Comparison of ENCODE assay signal across 8 cellular contexts in genomic region chr7:93055543-93056107, GRCh38.
DNase-seq lines count a peak whose midpoint lies in the region; ATAC-seq and TF ChIP-seq lines count a peak whose summit lies in the region.

No MANE protein-coding gene starts in this region.

- CTCF ChIA-PET in Calu3 (lab: Charles Lee) = no interaction called here

- peak overlapping the region; percentile 15; the same call in 1 of the 2 replicates for H3K4me2 ChIP-seq in OCI-LY3 (ENCODE audit: low read length)

- H3K27me3 ChIP-seq in OCI-LY3 (ENCODE audit: low read depth, low read length) = no peaks in the 10 kb centered on the region

- TF ChIP-seq CTCF in OCI-LY3 (IDR thresholded peaks at IDR 0.05; ENCODE audit: low read depth, low read length) = peak; percentile 79
- peak; percentile 71 for TF ChIP-seq CTCF in coronary artery (IDR thresholded peaks at IDR 0.05)
- peak; percentile 85 for TF ChIP-seq CTCF in mesothelial cell of epicardium (IDR thresholded peaks at IDR 0.05; ENCODE audit: unreplicated experiment)
- TF ChIP-seq CTCF in Calu3 (IDR thresholded peaks at IDR 0.05; ENCODE audit: unreplicated experiment) = no peak

- DNase-seq in AML-193 (lab: John Stamatoyannopoulos, UW) (peak; percentile 49), coronary artery (ENCODE audit: low spot score) (no peak), mesothelial cell of epicardium (ENCODE audit: low spot score in 2 of 2, unreplicated experiment in 2 of 2) (no peak), HPDE6-E6E7 (ENCODE audit: extremely low spot score) (no peak), Calu3 (no peak)

- H3K4me1 Mint-ChIP-seq in mesothelial cell of epicardium (peaks cover 3% of the 10 kb centered on the region), Calu3 (ENCODE audit: low read depth, unreplicated experiment) (peaks cover 9% of the 10 kb centered on the region)

- H3K27ac Mint-ChIP-seq in mesothelial cell of epicardium (no peak overlapping the region), Calu3 (ENCODE audit: unreplicated experiment) (no peak overlapping the region)

- no peak for TF ChIP-seq EP300 in Ishikawa (IDR thresholded peaks at IDR 0.05; ENCODE audit: borderline replicate concordance)

- peaks cover 20% of the 10 kb centered on the region for H3K27me3 Mint-ChIP-seq in mesothelial cell of epicardium (ENCODE audit: low read depth)
- H3K27me3 Mint-ChIP-seq in Calu3 (ENCODE audit: unreplicated experiment) = no peaks in the 10 kb centered on the region

- no peak overlapping the region for H2AFZ ChIP-seq in OCI-LY3 (ENCODE audit: low read depth, low read length)

- H3K79me2 ChIP-seq in OCI-LY3 (ENCODE audit: low read length) = no peaks in the 10 kb centered on the region

- no peak overlapping the region for H3K27ac ChIP-seq in OCI-LY3 (ENCODE audit: low read length)
- no peak overlapping the region for H3K27ac ChIP-seq in coronary artery

- peak; percentile 74 for ATAC-seq in GM18517 (IDR thresholded peaks at IDR 0.05; ENCODE audit: unreplicated experiment)

- H3K36me3 Mint-ChIP-seq in mesothelial cell of epicardium = no peaks in the 10 kb centered on the region
- no peaks in the 10 kb centered on the region for H3K36me3 Mint-ChIP-seq in Calu3 (ENCODE audit: insufficient read depth, unreplicated experiment)

- TF ChIP-seq RAD21 in Ishikawa (IDR thresholded peaks at IDR 0.05; ENCODE audit: low read depth) = peak; percentile 77

- H3K36me3 ChIP-seq in OCI-LY3 (replicated peaks; ENCODE audit: low read depth, low read length) = no peaks in the 10 kb centered on the region

- no peak overlapping the region for H3K4me3 ChIP-seq in OCI-LY3 (ENCODE audit: low read length)
- H3K4me3 ChIP-seq in coronary artery = no peak overlapping the region

- peaks cover 20% of the 10 kb centered on the region for H3K4me1 ChIP-seq in OCI-LY3 (ENCODE audit: low read length)

- no peaks in the 10 kb centered on the region for H4K20me1 ChIP-seq in OCI-LY3 (ENCODE audit: insufficient read depth, low read length)

- no TSS peak for BruUV-seq in Calu3 (replicated peaks; lab: Mats Ljungman, UMichigan)

- no peak overlapping the region for H3K9ac ChIP-seq in OCI-LY3 (ENCODE audit: low read length)

- no peaks in the 10 kb centered on the region for H3K9me3 ChIP-seq in OCI-LY3 (ENCODE audit: insufficient read depth, low read length)

- intact Hi-C loops in Calu3 (cut with micrococcal nuclease; ENCODE audit: unreplicated experiment) = loop anchor here (1.0 to 10.0 kb wide), 4 partner anchors 223 to 531 kb away; partner anchors contain the start of genes PEX1 and RBM48

- H3K9me3 Mint-ChIP-seq in mesothelial cell of epicardium = no peaks in the 10 kb centered on the region
- H3K9me3 Mint-ChIP-seq in Calu3 (ENCODE audit: low read depth, unreplicated experiment) = no peaks in the 10 kb centered on the region

- H3K4me3 Mint-ChIP-seq in mesothelial cell of epicardium (no peak overlapping the region), Calu3 (ENCODE audit: low read depth, unreplicated experiment) (no peak overlapping the region)

TF ChIP-seq in Ishikawa, 13 proteins besides CTCF, POLR2A, EP300 and RAD21:
- TF ChIP-seq, protein P1, sequence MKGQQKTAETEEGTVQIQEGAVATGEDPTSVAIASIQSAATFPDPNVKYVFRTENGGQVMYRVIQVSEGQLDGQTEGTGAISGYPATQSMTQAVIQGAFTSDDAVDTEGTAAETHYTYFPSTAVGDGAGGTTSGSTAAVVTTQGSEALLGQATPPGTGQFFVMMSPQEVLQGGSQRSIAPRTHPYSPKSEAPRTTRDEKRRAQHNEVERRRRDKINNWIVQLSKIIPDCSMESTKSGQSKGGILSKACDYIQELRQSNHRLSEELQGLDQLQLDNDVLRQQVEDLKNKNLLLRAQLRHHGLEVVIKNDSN (IDR thresholded peaks at IDR 0.05) = no peak
- TF ChIP-seq EGR1 (IDR thresholded peaks at IDR 0.05) (no peak), NFIC (IDR thresholded peaks at IDR 0.05) (no peak), CEBPB (IDR thresholded peaks at IDR 0.05) (no peak), TAF1 (IDR thresholded peaks at IDR 0.05; ENCODE audit: low read depth) (no peak), CREB1 (IDR thresholded peaks at IDR 0.05; ENCODE audit: low read depth) (no peak), REST (IDR thresholded peaks at IDR 0.05; ENCODE audit: low read depth) (no peak), YY1 (IDR thresholded peaks at IDR 0.05; ENCODE audit: low read depth) (no peak), MAX (IDR thresholded peaks at IDR 0.05) (no peak), ZBTB7A (IDR thresholded peaks at IDR 0.05; ENCODE audit: low read depth) (no peak), TCF12 (IDR thresholded peaks at IDR 0.05; ENCODE audit: low read depth) (no peak), FOXM1 (IDR thresholded peaks at IDR 0.05; ENCODE audit: borderline replicate concordance, low read depth) (no peak), TEAD4 (IDR thresholded peaks at IDR 0.05) (no peak)

Comparison
In these comparisons a context has a peak if more than half of its experiments do, and no peak if none do; other contexts are left out.
1. DNase-seq: peak in AML-193 (2 of 2); none in coronary artery (single experiment), mesothelial cell of epicardium (0 of 2), HPDE6-E6E7 (single experiment) and Calu3 (single experiment).